ENCODE assay signal across 34 cellular contexts in the genomic region with DNA sequence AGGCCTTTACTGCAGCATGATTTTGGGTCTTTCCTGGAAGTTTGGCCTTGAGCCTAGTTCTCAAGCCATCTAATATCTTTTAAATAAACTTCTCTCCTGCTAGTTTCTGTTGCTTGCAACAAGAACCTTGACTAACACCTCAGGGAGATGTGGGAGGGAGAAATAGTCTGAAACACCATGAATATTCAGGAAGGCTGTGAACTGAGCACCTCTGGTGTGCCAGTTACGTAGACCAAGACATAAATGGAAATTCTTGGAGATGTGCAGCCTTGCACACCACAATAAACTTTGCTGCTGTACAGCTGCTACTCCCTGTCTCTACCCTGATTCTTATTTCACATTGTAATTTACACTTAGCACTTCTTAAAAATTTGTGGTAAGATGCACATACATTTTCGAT.
"Had no signal": no experiment of that assay in that cellular context is flagged by ENCODE, and none has a peak within 500 bp of the region (broad histone marks: within the 10 kb centered on the region; RNA-seq: fewer than 3 reads in every experiment).

No MANE protein-coding gene starts in this region.

- H3K27ac Mint-ChIP-seq: activated B cell treated with CpG ODN at 0.5 μM for 24 hours; activated CD4-positive, alpha-beta memory T cell treated with anti-CD3 and anti-CD28 coated beads for 36 hours; activated CD4-positive, alpha-beta T cell treated with anti-CD3 and anti-CD28 coated beads, Interleukin-2, amount 10 ng/mL, durations not matched to agents 24 days and 14 days; activated CD8-positive, alpha-beta T cell treated with anti-CD3 and anti-CD28 coated beads for 36 hours; activated naive CD4-positive, alpha-beta T cell treated with anti-CD3 and anti-CD28 coated beads for 36 hours; activated naive CD4-positive, alpha-beta T cell treated with anti-CD3 and anti-CD28 coated beads, Interleukin-2, amount 50 U/mL, for 72 hours; activated naive CD8-positive, alpha-beta T cell treated with anti-CD3 and anti-CD28 coated beads for 36 hours; activated T-cell treated with anti-CD3 and anti-CD28 coated beads, Interleukin-2, amount 50 U/mL, for 72 hours; activated T-helper 1 cell treated with anti-CD3 and anti-CD28 coated beads, Interleukin-12 subunit alpha, Interleukin-12 subunit beta, Interleukin-2, Interleukin-4 antibody, amounts not matched to agents 30 ng/mL and 10 ng/mL and 1 ng/mL, durations not matched to agents 14 hours and 24 hours and 36 hours; activated T-helper 17 cell treated with anti-CD3 and anti-CD28 coated beads, Interleukin-2, amount 50 U/mL, for 72 hours; T-helper 1 cell treated with Interleukin-12 subunit alpha and Interleukin-12 subunit beta and Interleukin-4 antibody, amounts not matched to agents 30 μg/mL and 1 μg/mL, for 36 hours; T-helper 2 cell treated with Interferon-gamma antibody and Interleukin-4, amounts not matched to agents 5 μg/mL and 100 μg/mL, for 36 hours had no signal

- H3K27ac ChIP-seq: adrenal gland, brain microvascular endothelial cell, breast epithelium had no signal

- DNase-seq: activated B cell treated with CpG ODN at 0.5 μM for 24 hours; activated CD4-positive, alpha-beta memory T cell treated with anti-CD3 and anti-CD28 coated beads for 36 hours; activated CD4-positive, alpha-beta T cell treated with anti-CD3 and anti-CD28 coated beads for 4 hours; activated CD4-positive, alpha-beta T cell treated with anti-CD3 and anti-CD28 coated beads, Interleukin-2, amount 10 ng/mL, durations not matched to agents 24 days and 14 days; activated CD4-positive, alpha-beta T cell treated with anti-CD3 and anti-CD28 coated beads, Interleukin-2, amount 50 U/mL, for 1 hour; activated CD4-positive, alpha-beta T cell treated with anti-CD3 and anti-CD28 coated beads, Interleukin-2, amount 50 U/mL, for 4 hours; activated CD4-positive, CD25-positive, alpha-beta regulatory T cell treated with anti-CD3 and anti-CD28 coated beads, Interleukin-2, amount 50 U/mL, for 72 hours; activated CD8-positive, alpha-beta memory T cell treated with anti-CD3 and anti-CD28 coated beads, Interleukin-2, amount 50 U/mL, for 4 hours; activated CD8-positive, alpha-beta T cell treated with anti-CD3 and anti-CD28 coated beads for 36 hours; activated effector memory CD4-positive, alpha-beta T cell treated with anti-CD3 and anti-CD28 coated beads, Interleukin-2, amount 50 U/mL, for 16 hours; activated gamma-delta T cell treated with Interleukin-2 at 50 U/mL for 16 hours; activated naive CD4-positive, alpha-beta T cell; activated naive CD4-positive, alpha-beta T cell treated with anti-CD3 and anti-CD28 coated beads for 36 hours; activated naive CD4-positive, alpha-beta T cell treated with anti-CD3 and anti-CD28 coated beads, Interleukin-2, amount 50 U/mL, for 16 hours; activated naive CD8-positive, alpha-beta T cell treated with anti-CD3 and anti-CD28 coated beads for 36 hours; activated T-cell treated with anti-CD3 and anti-CD28 coated beads for 4 hours; activated T-cell treated with anti-CD3 and anti-CD28 coated beads, Interleukin-2, amount 50 U/mL, for 1 hour; activated T-cell treated with anti-CD3 and anti-CD28 coated beads, Interleukin-2, amount 50 U/mL, for 4 hours; activated T-cell treated with anti-CD3 and anti-CD28 coated beads, Interleukin-2, amount 50 U/mL, for 72 hours; adrenal gland; amniotic stem cell; aorta; body of pancreas; brain microvascular endothelial cell; central memory CD4-positive, alpha-beta T cell; T-helper 1 cell; T-helper 2 cell; T-helper 9 cell had no signal

- H3K9me3 Mint-ChIP-seq: activated B cell treated with CpG ODN at 0.5 μM for 24 hours; activated CD4-positive, alpha-beta memory T cell treated with anti-CD3 and anti-CD28 coated beads for 36 hours; activated CD4-positive, alpha-beta T cell treated with anti-CD3 and anti-CD28 coated beads, Interleukin-2, amount 10 ng/mL, durations not matched to agents 24 days and 14 days; activated CD8-positive, alpha-beta T cell treated with anti-CD3 and anti-CD28 coated beads for 36 hours; activated naive CD4-positive, alpha-beta T cell treated with anti-CD3 and anti-CD28 coated beads for 36 hours; activated naive CD4-positive, alpha-beta T cell treated with anti-CD3 and anti-CD28 coated beads, Interleukin-2, amount 50 U/mL, for 72 hours; activated naive CD8-positive, alpha-beta T cell treated with anti-CD3 and anti-CD28 coated beads for 36 hours; activated T-cell treated with anti-CD3 and anti-CD28 coated beads, Interleukin-2, amount 50 U/mL, for 4 hours; activated T-cell treated with anti-CD3 and anti-CD28 coated beads, Interleukin-2, amount 50 U/mL, for 72 hours; activated T-helper 1 cell treated with anti-CD3 and anti-CD28 coated beads, Interleukin-12 subunit alpha, Interleukin-12 subunit beta, Interleukin-2, Interleukin-4 antibody, amounts not matched to agents 30 ng/mL and 10 ng/mL and 1 ng/mL, durations not matched to agents 14 hours and 24 hours and 36 hours; activated T-helper 17 cell treated with anti-CD3 and anti-CD28 coated beads, Interleukin-2, amount 50 U/mL, for 72 hours; T-helper 1 cell treated with Interleukin-12 subunit alpha and Interleukin-12 subunit beta and Interleukin-4 antibody, amounts not matched to agents 30 μg/mL and 1 μg/mL, for 36 hours; T-helper 2 cell treated with Interferon-gamma antibody and Interleukin-4, amounts not matched to agents 5 μg/mL and 100 μg/mL, for 36 hours had no signal

- H3K36me3 Mint-ChIP-seq: activated CD4-positive, alpha-beta memory T cell treated with anti-CD3 and anti-CD28 coated beads for 36 hours; activated naive CD4-positive, alpha-beta T cell treated with anti-CD3 and anti-CD28 coated beads, Interleukin-2, amount 50 U/mL, for 72 hours; activated naive CD8-positive, alpha-beta T cell treated with anti-CD3 and anti-CD28 coated beads for 36 hours had no signal

- H3K4me1 Mint-ChIP-seq: activated B cell treated with CpG ODN at 0.5 μM for 24 hours; activated naive CD8-positive, alpha-beta T cell treated with anti-CD3 and anti-CD28 coated beads for 36 hours had no signal

- ATAC-seq: activated CD8-positive, alpha-beta T cell treated with anti-CD3 and anti-CD28 coated beads for 36 hours; activated naive CD4-positive, alpha-beta T cell treated with anti-CD3 and anti-CD28 coated beads, Interleukin-2, amount 50 U/mL, for 72 hours; activated T-cell treated with anti-CD3 and anti-CD28 coated beads, Interleukin-2, amount 50 U/mL, for 4 hours; activated T-cell treated with anti-CD3 and anti-CD28 coated beads, Interleukin-2, amount 50 U/mL, for 72 hours; activated T-helper 17 cell treated with anti-CD3 and anti-CD28 coated beads, Interleukin-2, amount 50 U/mL, for 72 hours; body of pancreas had no signal

- H3K4me3 Mint-ChIP-seq: activated B cell treated with CpG ODN at 0.5 μM for 24 hours; activated CD4-positive, alpha-beta memory T cell treated with anti-CD3 and anti-CD28 coated beads for 36 hours; activated CD4-positive, alpha-beta T cell treated with anti-CD3 and anti-CD28 coated beads, Interleukin-2, amount 10 ng/mL, durations not matched to agents 24 days and 14 days; activated CD8-positive, alpha-beta T cell treated with anti-CD3 and anti-CD28 coated beads for 36 hours; activated naive CD4-positive, alpha-beta T cell treated with anti-CD3 and anti-CD28 coated beads for 36 hours; activated naive CD8-positive, alpha-beta T cell treated with anti-CD3 and anti-CD28 coated beads for 36 hours; activated T-cell treated with anti-CD3 and anti-CD28 coated beads, Interleukin-2, amount 50 U/mL, for 4 hours; activated T-cell treated with anti-CD3 and anti-CD28 coated beads, Interleukin-2, amount 50 U/mL, for 72 hours; activated T-helper 1 cell treated with anti-CD3 and anti-CD28 coated beads, Interleukin-12 subunit alpha, Interleukin-12 subunit beta, Interleukin-2, Interleukin-4 antibody, amounts not matched to agents 30 ng/mL and 10 ng/mL and 1 ng/mL, durations not matched to agents 14 hours and 24 hours and 36 hours; activated T-helper 17 cell treated with anti-CD3 and anti-CD28 coated beads, Interleukin-2, amount 50 U/mL, for 72 hours; T-helper 1 cell treated with Interleukin-12 subunit alpha and Interleukin-12 subunit beta and Interleukin-4 antibody, amounts not matched to agents 30 μg/mL and 1 μg/mL, for 36 hours; T-helper 2 cell treated with Interferon-gamma antibody and Interleukin-4, amounts not matched to agents 5 μg/mL and 100 μg/mL, for 36 hours had no signal
